In genomic region chr17:67178555-67178954, GRCh38 we compare ENCODE assay signal across 19 cellular contexts.
A peak's percentile ranks its signal among the peaks of the same experiment; 100 is the strongest.
DNase-seq lines count a peak whose midpoint lies in the region; ATAC-seq and TF ChIP-seq lines count a peak whose summit lies in the region.
"Had no signal": no experiment of that assay in that cellular context is flagged by ENCODE, and none has a peak within 500 bp of the region (broad histone marks: within the 10 kb centered on the region; RNA-seq: fewer than 3 reads in every experiment).

No MANE protein-coding gene starts in this region.

- no peaks in the 10 kb centered on the region for H3K4me1 Mint-ChIP-seq in activated T-helper 17 cell treated with anti-CD3 and anti-CD28 coated beads, Interleukin-2, amount 50 U/mL, for 72 hours
- H3K4me1 Mint-ChIP-seq: GM23338 had no signal

- no peak overlapping the region for H3K27ac Mint-ChIP-seq in activated T-helper 17 cell treated with anti-CD3 and anti-CD28 coated beads, Interleukin-2, amount 50 U/mL, for 72 hours
- H3K27ac Mint-ChIP-seq: GM23338, HFFc6 had no signal

- in situ Hi-C loops in ACHN (cut with HindIII; ENCODE audit: low pct_ligation_motif_present, low pct_unique_long_range_greater_than_20kb, low sequenced_read_pairs), result no loop called here

- H3K9ac ChIP-seq in endocrine pancreas (ENCODE audit: control insufficient read depth, insufficient read depth, low read length), result no peak overlapping the region

- peak overlapping the region; percentile 69 for H3K4me3 ChIP-seq in endocrine pancreas (ENCODE audit: control insufficient read depth, insufficient read depth, low read length)
- no peak overlapping the region for H3K4me3 ChIP-seq in right lobe of liver
- H3K4me3 ChIP-seq in tibial artery, result no peak overlapping the region
- no peak overlapping the region for H3K4me3 ChIP-seq in heart right ventricle
- H3K4me3 ChIP-seq: A549, GM23338, HAP-1 had no signal

- H3K36me3 ChIP-seq in endocrine pancreas (ENCODE audit: control insufficient read depth, insufficient read depth, low read length) (no peaks in the 10 kb centered on the region), right lobe of liver (peaks cover 0 to 6% (median under 1%) of the 10 kb centered on the region in 4 donors), tibial artery (peaks cover 18 to 24% (median 21%) of the 10 kb centered on the region in 3 donors), heart right ventricle (peaks cover 0 to 70% (median 0%) of the 10 kb centered on the region in 9 donors)

- no peaks in the 10 kb centered on the region for H3K27me3 ChIP-seq in endocrine pancreas (ENCODE audit: control insufficient read depth, insufficient read depth, low read length)
- H3K27me3 ChIP-seq in right lobe of liver, result no peaks in the 10 kb centered on the region
- H3K27me3 ChIP-seq in tibial artery, result no peaks in the 10 kb centered on the region
- H3K27me3 ChIP-seq in heart right ventricle, result no peaks in the 10 kb centered on the region

- whole genome bisulfite sequencing in right lobe of liver (ENCODE audit: insufficient coverage, low coverage, low lambda C conversion rate, missing lambda C conversion rate), result 28% methylated on average over 4 of the region's 4 CpGs
- WGBS in heart right ventricle, 2 donors, result 88 to 89% methylated on average over 4 of the region's 4 CpGs

- no peaks in the 10 kb centered on the region for H3K27me3 Mint-ChIP-seq in activated T-helper 17 cell treated with anti-CD3 and anti-CD28 coated beads, Interleukin-2, amount 50 U/mL, for 72 hours
- H3K27me3 Mint-ChIP-seq: CD4-positive, alpha-beta memory T cell had no signal

- ATAC-seq in right lobe of liver (peak; percentile 92 to 95 (median 94)), heart right ventricle (no peak)
- no peak for ATAC-seq in activated T-helper 17 cell treated with anti-CD3 and anti-CD28 coated beads, Interleukin-2, amount 50 U/mL, for 72 hours (replicated peaks)
- ATAC-seq: A549, GM23338 had no signal

- H3K36me3 Mint-ChIP-seq in activated T-helper 17 cell treated with anti-CD3 and anti-CD28 coated beads, Interleukin-2, amount 50 U/mL, for 72 hours (ENCODE audit: low read depth), result peaks cover 87% of the 10 kb centered on the region

- H3K4me1 ChIP-seq in endocrine pancreas (ENCODE audit: control insufficient read depth, insufficient read depth, low read length) (peaks cover 11% of the 10 kb centered on the region), right lobe of liver (peaks cover 0 to 38% (median 8%) of the 10 kb centered on the region in 4 donors), tibial artery (no peaks in the 10 kb centered on the region), heart right ventricle (peaks cover 0 to 7% (median 1%) of the 10 kb centered on the region in 9 donors)
- H3K4me1 ChIP-seq: A549, HAP-1 had no signal

- intact Hi-C loops in right lobe of liver (cut with DNase I), result no loop called here
- intact Hi-C loops in tibial artery (cut with DNase I; ENCODE audit: low total_unique reads), result no loop called here
- intact Hi-C loops in heart right ventricle (cut with DNase I), result no loop called here

- peak overlapping the region; percentile 55 to 78 (median 62) for H3K27ac ChIP-seq in right lobe of liver
- no peak overlapping the region for H3K27ac ChIP-seq in tibial artery
- no peak overlapping the region for H3K27ac ChIP-seq in heart right ventricle
- H3K27ac ChIP-seq: A549 had no signal

- no peak overlapping the region for H3K4me3 Mint-ChIP-seq in activated T-helper 17 cell treated with anti-CD3 and anti-CD28 coated beads, Interleukin-2, amount 50 U/mL, for 72 hours
- H3K4me3 Mint-ChIP-seq: CD4-positive, alpha-beta memory T cell; GM23338; HFFc6 had no signal

- no peak for TF ChIP-seq POLR2A in right lobe of liver (IDR thresholded peaks at IDR 0.05)

- H3K9me3 ChIP-seq in endocrine pancreas (ENCODE audit: control insufficient read depth, low read length) (no peaks in the 10 kb centered on the region), right lobe of liver (no peaks in the 10 kb centered on the region), tibial artery (no peaks in the 10 kb centered on the region), heart right ventricle (no peaks in the 10 kb centered on the region)
- H3K9me3 ChIP-seq: A549, HAP-1 had no signal

- DNase-seq in ACHN (peak; percentile 45), HuH-7 (ENCODE audit: low spot score) (peak; percentile 15), right lobe of liver (no peak), tibial artery (no peak), heart right ventricle (no peak)
- DNase-seq: 8988T; C1 segment of cervical spinal cord; Calu3; CD4-positive, alpha-beta memory T cell; COR-L47; DMS53; DMS79 treated with DMSO at 0.1 percent for 48 hours; GF-D8; HFFc6 had no signal

- no peaks in the 10 kb centered on the region for H3K9me3 Mint-ChIP-seq in activated T-helper 17 cell treated with anti-CD3 and anti-CD28 coated beads, Interleukin-2, amount 50 U/mL, for 72 hours
- H3K9me3 Mint-ChIP-seq: CD4-positive, alpha-beta memory T cell; GM23338; HFFc6 had no signal

- no peak for TF ChIP-seq CTCF in right lobe of liver (IDR thresholded peaks at IDR 0.05)
- TF ChIP-seq CTCF in tibial artery (IDR thresholded peaks at IDR 0.05), result no peak
- no peak for TF ChIP-seq CTCF in heart right ventricle (IDR thresholded peaks at IDR 0.05)

Comparison
In these comparisons a context has a peak if more than half of its experiments do, and no peak if none do; other contexts are left out.
1. DNase-seq: peak in ACHN (single experiment) and HuH-7 (single experiment); none in right lobe of liver (0 of 3), tibial artery (0 of 2) and heart right ventricle (0 of 2).
2. ATAC-seq: peak in right lobe of liver (4 of 4); none in activated T-helper 17 cell treated with anti-CD3 and anti-CD28 coated beads, Interleukin-2, amount 50 U/mL, for 72 hours (single experiment) and heart right ventricle (0 of 8).
3. H3K27ac ChIP-seq: peak in right lobe of liver (3 of 3); none in tibial artery (0 of 2) and heart right ventricle (0 of 10).